ENCODE assay signal across 27 cellular contexts in the genomic region with DNA sequence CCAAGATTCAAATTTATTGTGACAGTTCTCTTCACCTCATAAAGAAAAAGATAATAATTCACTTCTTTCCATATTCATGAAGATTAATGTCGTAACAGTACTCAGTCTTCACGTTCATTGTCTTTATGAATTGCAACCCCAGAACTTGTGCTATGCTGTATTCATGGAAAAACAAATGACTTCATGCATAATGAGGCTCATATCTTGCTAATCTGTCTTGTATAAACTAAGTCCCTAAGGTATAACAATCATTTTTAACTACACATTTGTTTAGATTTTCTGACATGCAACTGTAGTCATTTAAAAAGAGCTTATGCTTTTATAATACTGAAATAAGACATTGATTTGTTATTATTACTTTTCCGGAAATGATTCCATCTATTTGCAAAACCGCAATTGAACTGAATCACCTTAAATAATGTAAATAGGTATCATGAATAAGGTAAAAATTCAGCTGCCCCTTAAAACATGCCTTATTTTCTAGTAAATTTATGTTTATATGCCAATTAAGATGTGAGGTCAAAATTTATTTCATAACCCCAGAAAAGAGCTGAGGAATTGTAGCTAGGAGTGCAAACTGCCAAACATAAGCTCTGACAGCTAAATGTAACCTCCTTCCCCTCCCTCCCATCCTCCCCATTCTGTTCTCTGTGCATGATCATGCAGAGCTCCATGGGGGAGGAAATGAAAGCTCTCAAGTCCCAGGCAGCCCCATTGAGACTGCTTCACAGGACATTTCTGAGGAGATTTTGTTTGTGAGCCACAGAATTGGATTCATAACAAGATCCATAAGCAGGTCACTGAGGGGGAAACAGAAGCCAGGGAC.
DNase-seq lines count a peak whose midpoint lies in the region; ATAC-seq lines count a peak whose summit lies in the region.
"Had no signal": no experiment of that assay in that cellular context is flagged by ENCODE, and none has a peak within 500 bp of the region (broad histone marks: within the 10 kb centered on the region; RNA-seq: fewer than 3 reads in every experiment).

No MANE protein-coding gene starts in this region.

- H3K27me3 Mint-ChIP-seq in activated CD4-positive, alpha-beta T cell treated with anti-CD3 and anti-CD28 coated beads, Interleukin-2, amount 10 ng/mL, durations not matched to agents 7 days and 5 days: peaks cover 2% of the 10 kb centered on the region
- H3K27me3 Mint-ChIP-seq: activated CD4-positive, alpha-beta T cell treated with anti-CD3 and anti-CD28 coated beads, Interleukin-2, amount 10 ng/mL, durations not matched to agents 24 days and 14 days; CD4-positive, CD25-positive, alpha-beta regulatory T cell had no signal

- DNase-seq in H4 (ENCODE audit: low spot score): peak; percentile 95
- peak; percentile 80 for DNase-seq in NCI-H526 treated with DMSO at 0.1 percent for 48 hours (lab: John Stamatoyannopoulos, UW)
- peak; percentile 20 for DNase-seq in dermis blood vessel endothelial cell
- DNase-seq in NCI-H1092 treated with DMSO at 0.1 percent for 48 hours (lab: John Stamatoyannopoulos, UW): no peak
- no peak for DNase-seq in effector CD8-positive, alpha-beta T cell (lab: John Stamatoyannopoulos, UW)
- no peak for DNase-seq in activated CD4-positive, alpha-beta T cell treated with anti-CD3 and anti-CD28 coated beads, Interleukin-2, amount 10 ng/mL, durations not matched to agents 7 days and 5 days
- DNase-seq: activated CD4-positive, alpha-beta T cell treated with anti-CD3 and anti-CD28 coated beads, Interleukin-2, amount 10 ng/mL, durations not matched to agents 24 days and 14 days; activated effector memory CD4-positive, alpha-beta T cell treated with anti-CD3 and anti-CD28 coated beads, Interleukin-2, amount 50 U/mL, for 16 hours; activated naive CD8-positive, alpha-beta T cell treated with anti-CD3 and anti-CD28 coated beads for 36 hours; activated T-cell treated with anti-CD3 and anti-CD28 coated beads, Interleukin-2, amount 50 U/mL, for 1 hour; aorta; Calu3; CD4-positive, CD25-positive, alpha-beta regulatory T cell; colonic mucosa; DMS79; hypothalamus; immature natural killer cell; left cardiac atrium; naive thymus-derived CD4-positive, alpha-beta T cell; NCI-H1694; NCI-H446; occipital lobe; sigmoid colon; stimulated activated CD4-positive, alpha-beta T cell treated with anti-CD3 and anti-CD28 coated beads, Interleukin-4, amount 100 ng/mL, for 24 hours; SW 1271; transverse colon had no signal

- H3K27ac Mint-ChIP-seq in activated CD4-positive, alpha-beta T cell treated with anti-CD3 and anti-CD28 coated beads, Interleukin-2, amount 10 ng/mL, durations not matched to agents 7 days and 5 days: no peak overlapping the region
- H3K27ac Mint-ChIP-seq: activated CD4-positive, alpha-beta T cell treated with anti-CD3 and anti-CD28 coated beads, Interleukin-2, amount 10 ng/mL, durations not matched to agents 24 days and 14 days; activated naive CD8-positive, alpha-beta T cell treated with anti-CD3 and anti-CD28 coated beads for 36 hours; CD4-positive, CD25-positive, alpha-beta regulatory T cell; immature natural killer cell; naive thymus-derived CD4-positive, alpha-beta T cell had no signal

- H3K4me1 Mint-ChIP-seq in activated CD4-positive, alpha-beta T cell treated with anti-CD3 and anti-CD28 coated beads, Interleukin-2, amount 10 ng/mL, durations not matched to agents 7 days and 5 days: no peaks in the 10 kb centered on the region
- H3K4me1 Mint-ChIP-seq: activated CD4-positive, alpha-beta T cell treated with anti-CD3 and anti-CD28 coated beads, Interleukin-2, amount 10 ng/mL, durations not matched to agents 24 days and 14 days; activated naive CD8-positive, alpha-beta T cell treated with anti-CD3 and anti-CD28 coated beads for 36 hours; CD4-positive, CD25-positive, alpha-beta regulatory T cell; immature natural killer cell; naive thymus-derived CD4-positive, alpha-beta T cell had no signal

- CTCF ChIA-PET in activated CD4-positive, alpha-beta T cell treated with anti-CD3 and anti-CD28 coated beads, Interleukin-2, amount 10 ng/mL, durations not matched to agents 7 days and 5 days (lab: Charles Lee): no interaction called here

- no peaks in the 10 kb centered on the region for H3K36me3 Mint-ChIP-seq in activated CD4-positive, alpha-beta T cell treated with anti-CD3 and anti-CD28 coated beads, Interleukin-2, amount 10 ng/mL, durations not matched to agents 7 days and 5 days (ENCODE audit: low read depth)
- H3K36me3 Mint-ChIP-seq: activated naive CD8-positive, alpha-beta T cell treated with anti-CD3 and anti-CD28 coated beads for 36 hours; CD4-positive, CD25-positive, alpha-beta regulatory T cell; immature natural killer cell; naive thymus-derived CD4-positive, alpha-beta T cell had no signal

- no peak for ATAC-seq in activated CD4-positive, CD25-positive, alpha-beta regulatory T cell treated with anti-CD3 and anti-CD28 coated beads, Interleukin-2, amount 50 U/mL, for 24 hours
- ATAC-seq: left cardiac atrium; naive thymus-derived CD4-positive, alpha-beta T cell had no signal

- POLR2A ChIA-PET in activated CD4-positive, alpha-beta T cell treated with anti-CD3 and anti-CD28 coated beads, Interleukin-2, amount 10 ng/mL, durations not matched to agents 7 days and 5 days (lab: Charles Lee): no interaction called here

- H3K4me3 Mint-ChIP-seq in activated CD4-positive, alpha-beta T cell treated with anti-CD3 and anti-CD28 coated beads, Interleukin-2, amount 10 ng/mL, durations not matched to agents 7 days and 5 days: no peak overlapping the region
- H3K4me3 Mint-ChIP-seq: activated CD4-positive, alpha-beta T cell treated with anti-CD3 and anti-CD28 coated beads, Interleukin-2, amount 10 ng/mL, durations not matched to agents 24 days and 14 days; activated naive CD8-positive, alpha-beta T cell treated with anti-CD3 and anti-CD28 coated beads for 36 hours; CD4-positive, CD25-positive, alpha-beta regulatory T cell; immature natural killer cell; naive thymus-derived CD4-positive, alpha-beta T cell had no signal

- no peaks in the 10 kb centered on the region for H3K9me3 Mint-ChIP-seq in activated CD4-positive, alpha-beta T cell treated with anti-CD3 and anti-CD28 coated beads, Interleukin-2, amount 10 ng/mL, durations not matched to agents 7 days and 5 days
- H3K9me3 Mint-ChIP-seq: activated CD4-positive, alpha-beta T cell treated with anti-CD3 and anti-CD28 coated beads, Interleukin-2, amount 10 ng/mL, durations not matched to agents 24 days and 14 days; activated naive CD8-positive, alpha-beta T cell treated with anti-CD3 and anti-CD28 coated beads for 36 hours had no signal

Comparison
In these comparisons a context has a peak if more than half of its experiments do, and no peak if none do; other contexts are left out.
1. DNase-seq: peak in H4 (single experiment), NCI-H526 treated with DMSO at 0.1 percent for 48 hours (single experiment) and dermis blood vessel endothelial cell (single experiment); none in NCI-H1092 treated with DMSO at 0.1 percent for 48 hours (single experiment), effector CD8-positive, alpha-beta T cell (single experiment) and activated CD4-positive, alpha-beta T cell treated with anti-CD3 and anti-CD28 coated beads, Interleukin-2, amount 10 ng/mL, durations not matched to agents 7 days and 5 days (single experiment).